Comparison of ENCODE assay signal across 1 cellular context in genomic region chr11:85787809-85788805, GRCh38.
TF ChIP-seq lines count a peak whose summit lies in the region.

No MANE protein-coding gene starts in this region.

TF ChIP-seq in GM23338, 12 proteins besides CTCF, POLR2A, EP300 and RAD21:
- TF ChIP-seq ETS1 (IDR thresholded peaks at IDR 0.05): no peak
- no peak for TF ChIP-seq CREB1 (CRISPR knock-in tag; IDR thresholded peaks at IDR 0.05; ENCODE audit: low read depth)
- TF ChIP-seq STAT1 (IDR thresholded peaks at IDR 0.05; ENCODE audit: unreplicated experiment): no peak
- no peak for TF ChIP-seq NANOG (IDR thresholded peaks at IDR 0.05; ENCODE audit: borderline replicate concordance)
- TF ChIP-seq ZNF114 (CRISPR knock-in tag; IDR thresholded peaks at IDR 0.05): no peak
- no peak for TF ChIP-seq ZNF331 (CRISPR knock-in tag; IDR thresholded peaks at IDR 0.05; ENCODE audit: low read depth)
- no peak for TF ChIP-seq POLR2AphosphoS5 (IDR thresholded peaks at IDR 0.05; ENCODE audit: low read depth)
- TF ChIP-seq EZH2phosphoT487 (IDR thresholded peaks at IDR 0.05; ENCODE audit: unreplicated experiment): no peak
- no peak for TF ChIP-seq EZH2 (IDR thresholded peaks at IDR 0.05; ENCODE audit: low read depth, unreplicated experiment)
- no peak for TF ChIP-seq ZNF462 (CRISPR knock-in tag; IDR thresholded peaks at IDR 0.05)
- TF ChIP-seq JUNB (IDR thresholded peaks at IDR 0.05; ENCODE audit: unreplicated experiment): no peak
- TF ChIP-seq REST (IDR thresholded peaks at IDR 0.05; ENCODE audit: unreplicated experiment): no peak
